In genomic region chr12:104611671-104612070, GRCh38 we compare ENCODE assay signal across 1 cellular context.
TF ChIP-seq lines count a peak whose summit lies in the region.

No MANE protein-coding gene starts in this region.

TF ChIP-seq in K562, 482 proteins besides CTCF, POLR2A, EP300 and RAD21 (continued from another document):
- no peak for TF ChIP-seq USF1 (CRISPR knock-in tag; IDR thresholded peaks at IDR 0.05)
- no peak for TF ChIP-seq SFPQ (IDR thresholded peaks at IDR 0.05; ENCODE audit: low read depth, low read length)
- no peak for TF ChIP-seq SMARCA5 (IDR thresholded peaks at IDR 0.05)
